In the genomic region with DNA sequence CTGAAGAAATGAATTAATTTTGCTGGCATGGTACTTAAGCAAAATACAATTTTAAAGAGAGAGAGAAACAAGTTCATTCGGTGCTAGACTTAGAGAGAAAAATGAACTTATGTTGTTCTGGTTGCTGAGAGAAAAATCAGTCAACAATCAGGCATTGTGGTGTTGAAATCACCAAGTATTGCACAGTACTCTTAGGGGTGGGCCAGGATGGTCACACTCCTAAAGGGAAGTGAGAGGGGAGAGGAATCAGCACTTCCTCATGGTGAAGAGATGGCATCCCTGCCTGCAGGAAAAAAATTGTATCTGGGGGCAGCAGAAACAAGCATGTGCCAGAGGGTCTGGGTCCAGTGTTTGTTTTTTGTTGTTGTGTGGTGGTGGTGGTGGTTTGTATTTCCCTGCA, we compare ENCODE assay signal across 15 cellular contexts. TPM values are rescaled to one million over a fixed set of nuclear protein-coding genes. Genes with fewer than 3 reads are reported as not detected.
DNase-seq lines count a peak whose midpoint lies in the region; ATAC-seq and TF ChIP-seq lines count a peak whose summit lies in the region.
"Had no signal": no experiment of that assay in that cellular context is flagged by ENCODE, and none has a peak within 500 bp of the region (broad histone marks: within the 10 kb centered on the region; RNA-seq: fewer than 3 reads in every experiment).

No MANE protein-coding gene starts in this region.

- peak overlapping the region; percentile 53 for H3K27ac ChIP-seq in lower lobe of right lung
- H3K27ac ChIP-seq: suprapubic skin had no signal

- H3K27me3 ChIP-seq in lower lobe of right lung (ENCODE audit: low read depth) (no peaks in the 10 kb centered on the region), H7 (ENCODE audit: control insufficient read depth, insufficient read depth, low read length) (no peaks in the 10 kb centered on the region)
- H3K27me3 ChIP-seq: suprapubic skin had no signal

- H3K36me3 ChIP-seq in lower lobe of right lung (no peaks in the 10 kb centered on the region), H7 (replicated peaks; ENCODE audit: control insufficient read depth, insufficient read depth, low read length) (no peaks in the 10 kb centered on the region)
- H3K36me3 ChIP-seq: suprapubic skin had no signal

- intact Hi-C loops in natural killer cell (cut with micrococcal nuclease) = no loop called here
- intact Hi-C loops in lower lobe of right lung (cut with DNase I) = no loop called here

- peaks cover 17 to 29% of the 10 kb centered on the region in 2 donors for H3K27me3 Mint-ChIP-seq in natural killer cell (ENCODE audit: low read depth in 2 of 2)
- peaks cover 24 to 27% of the 10 kb centered on the region in 2 donors for H3K27me3 Mint-ChIP-seq in natural killer cell treated with Interleukin-12 subunit alpha and Interleukin-12 subunit beta and Interleukin-15 and Interleukin-18, amount 100 ng/mL, for 72 hours

- no peaks in the 10 kb centered on the region for H3K9me3 ChIP-seq in lower lobe of right lung
- H3K9me3 ChIP-seq: suprapubic skin had no signal

- no peak overlapping the region for H3K4me3 Mint-ChIP-seq in natural killer cell
- no peak overlapping the region for H3K4me3 Mint-ChIP-seq in natural killer cell treated with Interleukin-12 subunit alpha and Interleukin-12 subunit beta and Interleukin-15 and Interleukin-18, amount 100 ng/mL, for 72 hours
- H3K4me3 Mint-ChIP-seq: activated CD4-positive, alpha-beta memory T cell treated with anti-CD3 and anti-CD28 coated beads, Interleukin-2, amount 10 ng/mL, durations not matched to agents 7 days and 5 days; HFFc6 had no signal

- ATAC-seq in natural killer cell (peak in 2 of 3 donors; percentile 20 to 49), lower lobe of right lung (peak; percentile 82 to 90)
- ATAC-seq in natural killer cell treated with Interleukin-12 subunit alpha and Interleukin-12 subunit beta and Interleukin-15 and Interleukin-18, amount 100 ng/mL, for 72 hours = no peak

- H3K36me3 Mint-ChIP-seq in natural killer cell = no peaks in the 10 kb centered on the region
- no peaks in the 10 kb centered on the region for H3K36me3 Mint-ChIP-seq in natural killer cell treated with Interleukin-12 subunit alpha and Interleukin-12 subunit beta and Interleukin-15 and Interleukin-18, amount 100 ng/mL, for 72 hours

- H3K4me3 ChIP-seq in cardiac fibroblast (replicated peaks in 1 of 2; ENCODE audit: low read depth in 2 of 2, low read length in 2 of 2) (no peak overlapping the region), lower lobe of right lung (no peak overlapping the region), H7 (ENCODE audit: insufficient read depth, low read depth, low read length) (no peak overlapping the region)
- H3K4me3 ChIP-seq: suprapubic skin had no signal

- H3K4me1 Mint-ChIP-seq in natural killer cell = peaks cover 11% of the 10 kb centered on the region in 2 donors
- H3K4me1 Mint-ChIP-seq in natural killer cell treated with Interleukin-12 subunit alpha and Interleukin-12 subunit beta and Interleukin-15 and Interleukin-18, amount 100 ng/mL, for 72 hours (ENCODE audit: low read depth in 2 of 2) = peaks cover 8 to 9% of the 10 kb centered on the region in 2 donors

- no peaks in the 10 kb centered on the region for H3K9me3 Mint-ChIP-seq in natural killer cell
- H3K9me3 Mint-ChIP-seq in natural killer cell treated with Interleukin-12 subunit alpha and Interleukin-12 subunit beta and Interleukin-15 and Interleukin-18, amount 100 ng/mL, for 72 hours = no peaks in the 10 kb centered on the region
- H3K9me3 Mint-ChIP-seq: activated CD4-positive, alpha-beta memory T cell treated with anti-CD3 and anti-CD28 coated beads, Interleukin-2, amount 10 ng/mL, durations not matched to agents 7 days and 5 days; HFFc6 had no signal

- no peaks in the 10 kb centered on the region for H3K4me1 ChIP-seq in lower lobe of right lung
- H3K4me1 ChIP-seq: suprapubic skin had no signal

- no peak for TF ChIP-seq CTCF in natural killer cell (IDR thresholded peaks at IDR 0.05)
- no peak for TF ChIP-seq CTCF in cardiac fibroblast (IDR thresholded peaks at IDR 0.05; ENCODE audit: low read depth, low read length)
- no peak for TF ChIP-seq CTCF in lower lobe of right lung (IDR thresholded peaks at IDR 0.05)

- DNase-seq in natural killer cell = no peak
- DNase-seq in natural killer cell treated with Interleukin-12 subunit alpha and Interleukin-12 subunit beta and Interleukin-15 and Interleukin-18, amount 100 ng/mL, for 72 hours (ENCODE audit: low spot score) = no peak
- DNase-seq in cardiac fibroblast (ENCODE audit: low read depth in 2 of 2) = peak; percentile 42 to 60
- no peak for DNase-seq in lower lobe of right lung
- DNase-seq in NCI-H345 (lab: John Stamatoyannopoulos, UW) = no peak
- DNase-seq in NCI-H2029 treated with DMSO at 0.1 percent for 48 hours (lab: John Stamatoyannopoulos, UW) = no peak
- no peak for DNase-seq in H7
- DNase-seq in GM03348 (ENCODE audit: low spot score) = no peak
- DNase-seq: activated CD4-positive, alpha-beta memory T cell treated with anti-CD3 and anti-CD28 coated beads, Interleukin-2, amount 10 ng/mL, durations not matched to agents 7 days and 5 days; HFFc6; left cardiac atrium; NCI-H1105 treated with DMSO at 0.1 percent for 48 hours; NCI-H524; RPMI8226 had no signal

- no peak overlapping the region for H3K27ac Mint-ChIP-seq in natural killer cell
- H3K27ac Mint-ChIP-seq in natural killer cell treated with Interleukin-12 subunit alpha and Interleukin-12 subunit beta and Interleukin-15 and Interleukin-18, amount 100 ng/mL, for 72 hours = no peak overlapping the region
- H3K27ac Mint-ChIP-seq: activated CD4-positive, alpha-beta memory T cell treated with anti-CD3 and anti-CD28 coated beads, Interleukin-2, amount 10 ng/mL, durations not matched to agents 7 days and 5 days; HFFc6 had no signal

RNA-seq across cellular contexts. Expression of gene DMXL2, which starts 7.0 kb away (rescaled TPM):
- total RNA-seq in natural killer cell = 10 to 100 TPM in 2 of 3 donors, 1 to 10 TPM in 1; 6.4 to 12.4 (median 11.3) TPM
- total RNA-seq in natural killer cell treated with Interleukin-12 subunit alpha and Interleukin-12 subunit beta and Interleukin-15 and Interleukin-18, amount 100 ng/mL, for 72 hours = 1 to 10 TPM; 7.8 to 9.2 TPM
- 68.3 TPM for total RNA-seq in lower lobe of right lung
- 17.1 and 25.3 TPM in 2 replicates for total RNA-seq in H7 (2014; rRNA removed; shearing (Covaris generic))

RNA-seq across cellular contexts. Expression of gene SCG3, which starts 51.7 kb away (rescaled TPM):
- total RNA-seq in natural killer cell (not detected), lower lobe of right lung (0.18 TPM)
- not detected for total RNA-seq in natural killer cell treated with Interleukin-12 subunit alpha and Interleukin-12 subunit beta and Interleukin-15 and Interleukin-18, amount 100 ng/mL, for 72 hours
- 8.9 and 19.0 TPM in 2 replicates for total RNA-seq in H7 (2014; rRNA removed; shearing (Covaris generic))
- total RNA-seq: activated CD4-positive, alpha-beta memory T cell treated with anti-CD3 and anti-CD28 coated beads, Interleukin-2, amount 10 ng/mL, durations not matched to agents 7 days and 5 days; HFFc6; suprapubic skin had no signal

Comparison
In these comparisons a context has a peak if more than half of its experiments do, and no peak if none do; other contexts are left out.
1. ATAC-seq: peak in natural killer cell (2 of 3) and lower lobe of right lung (2 of 2); none in natural killer cell treated with Interleukin-12 subunit alpha and Interleukin-12 subunit beta and Interleukin-15 and Interleukin-18, amount 100 ng/mL, for 72 hours (0 of 2).
2. DNase-seq: peak in cardiac fibroblast (2 of 2); none in natural killer cell (single experiment), natural killer cell treated with Interleukin-12 subunit alpha and Interleukin-12 subunit beta and Interleukin-15 and Interleukin-18, amount 100 ng/mL, for 72 hours (single experiment), lower lobe of right lung (single experiment), NCI-H345 (single experiment), NCI-H2029 treated with DMSO at 0.1 percent for 48 hours (single experiment), H7 (single experiment) and GM03348 (single experiment).